ENCODE assay signal across 15 cellular contexts in genomic region chr10:132610071-132610701, GRCh38.
"Had no signal": no experiment of that assay in that cellular context is flagged by ENCODE, and none has a peak within 500 bp of the region (broad histone marks: within the 10 kb centered on the region; RNA-seq: fewer than 3 reads in every experiment).

No MANE protein-coding gene starts in this region.

- H3K9me3 ChIP-seq: gastrocnemius medialis, heart left ventricle, neutrophil, SJSA1, stomach, testis had no signal

- ATAC-seq: gastrocnemius medialis; heart left ventricle; naive thymus-derived CD8-positive, alpha-beta T cell had no signal

- H3K36me3 ChIP-seq: gastrocnemius medialis, SJSA1 had no signal

- H3K4me1 ChIP-seq: SJSA1 had no signal

- H3K4me3 ChIP-seq: gastrocnemius medialis, heart left ventricle, SJSA1, skin epidermis, stomach, testis had no signal

- H3K9me3 Mint-ChIP-seq: naive thymus-derived CD8-positive, alpha-beta T cell had no signal

- H3K27me3 Mint-ChIP-seq: activated CD4-positive, alpha-beta T cell treated with anti-CD3 and anti-CD28 coated beads, Interleukin-2, amount 10 ng/mL, durations not matched to agents 24 days and 14 days; activated naive CD8-positive, alpha-beta T cell treated with anti-CD3 and anti-CD28 coated beads, Interleukin-2, amount 10 ng/mL, durations not matched to agents 7 days and 5 days; brain; naive thymus-derived CD8-positive, alpha-beta T cell had no signal

- H3K27ac ChIP-seq: gastrocnemius medialis, heart left ventricle, neutrophil, SJSA1, skin epidermis, stomach, testis had no signal

- H3K27me3 ChIP-seq: gastrocnemius medialis, heart left ventricle, neutrophil, SJSA1, stomach, testis had no signal

- H3K4me3 Mint-ChIP-seq: activated naive CD8-positive, alpha-beta T cell treated with anti-CD3 and anti-CD28 coated beads, Interleukin-2, amount 10 ng/mL, durations not matched to agents 7 days and 5 days; brain had no signal

- DNase-seq: activated CD4-positive, alpha-beta T cell treated with anti-CD3 and anti-CD28 coated beads, Interleukin-2, amount 10 ng/mL, durations not matched to agents 24 days and 14 days; activated naive CD8-positive, alpha-beta T cell treated with anti-CD3 and anti-CD28 coated beads, Interleukin-2, amount 10 ng/mL, durations not matched to agents 7 days and 5 days; cerebellar nuclear complex; dermis blood vessel endothelial cell; erythroblast; gastrocnemius medialis; naive thymus-derived CD8-positive, alpha-beta T cell; stomach; T-helper 2 cell; testis had no signal
